22 cellular contexts compared by ENCODE assay signal in the genomic region with DNA sequence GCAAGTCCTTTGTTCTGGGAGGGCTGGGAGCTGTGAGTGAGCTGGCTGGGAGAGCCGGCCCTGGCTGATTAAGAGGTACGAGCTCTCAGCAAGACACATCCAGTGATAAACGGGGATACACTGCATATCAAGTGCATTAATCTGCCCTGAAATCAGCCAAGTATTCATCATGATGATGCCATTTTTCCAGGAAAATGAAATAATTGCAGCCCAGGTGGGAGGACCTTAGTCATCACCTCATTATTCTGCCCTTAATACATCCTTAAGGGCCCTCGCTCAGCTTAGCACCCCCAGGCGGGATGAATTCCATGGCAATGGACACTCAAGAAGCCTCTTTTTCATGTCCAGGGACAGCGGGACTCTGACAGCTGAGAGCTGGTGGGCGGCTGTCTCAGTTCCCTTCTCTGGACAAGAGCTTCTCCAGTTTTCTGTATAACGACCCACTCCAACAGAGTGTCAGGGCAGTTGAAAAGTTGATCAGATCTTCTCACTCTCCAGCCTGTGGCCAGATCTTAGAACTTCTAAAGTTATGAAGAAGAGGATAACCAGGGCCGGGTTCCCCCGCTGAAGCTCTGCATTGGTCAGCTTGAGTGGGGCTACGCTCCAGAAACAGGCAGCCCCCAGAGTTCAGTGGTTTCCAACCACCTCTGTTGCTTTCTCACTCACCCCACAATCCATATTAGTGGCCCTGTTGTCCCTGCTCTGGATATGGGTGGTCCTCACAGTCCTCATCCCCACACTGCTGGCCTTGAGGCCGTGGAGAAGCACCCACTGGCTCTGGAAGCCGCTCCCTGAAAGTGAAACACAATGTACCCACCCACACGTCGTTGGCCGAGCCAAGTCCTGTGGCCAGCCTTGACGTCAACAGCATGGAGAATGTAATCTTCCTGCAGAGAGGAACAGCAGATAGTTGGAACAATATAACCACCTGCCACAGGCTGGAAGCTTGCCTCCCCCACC.
DNase-seq lines count a peak whose midpoint lies in the region; ATAC-seq, FAIRE-seq and TF ChIP-seq lines count a peak whose summit lies in the region.
"Had no signal": no experiment of that assay in that cellular context is flagged by ENCODE, and none has a peak within 500 bp of the region (broad histone marks: within the 10 kb centered on the region; RNA-seq: fewer than 3 reads in every experiment).

No MANE protein-coding gene starts in this region.

- ATAC-seq in left ventricle myocardium superior (peak; percentile 78), GM21526 (IDR thresholded peaks at IDR 0.05; ENCODE audit: low FRiP score, unreplicated experiment) (no peak)
- ATAC-seq: activated CD8-positive, alpha-beta T cell treated with anti-CD3 and anti-CD28 coated beads, Interleukin-2, amount 10 ng/mL, durations not matched to agents 7 days and 5 days; HepG2; natural killer cell treated with Interleukin-12 subunit alpha and Interleukin-12 subunit beta and Interleukin-15 and Interleukin-18, amount 100 ng/mL, for 72 hours; stimulated activated naive CD8-positive, alpha-beta T cell treated with anti-CD3 and anti-CD28 coated beads, Interleukin-15, Interleukin-2, amounts not matched to agents 100 U/mL and 50 U/mL, for 24 hours; T-helper 17 cell had no signal

- H3K9me3 ChIP-seq in stomach (no peaks in the 10 kb centered on the region), small intestine (ENCODE audit: control insufficient read depth, low read depth) (no peaks in the 10 kb centered on the region)
- H3K9me3 ChIP-seq: upper lobe of left lung had no signal

- intact Hi-C loops in left ventricle myocardium superior (cut with micrococcal nuclease) (no loop called here), posterior vena cava (cut with DNase I) (no loop called here), stomach (cut with DNase I; ENCODE audit: low total_unique reads) (no loop called here)

- WGBS in stomach, 5 donors, result 68 to 75% (median 74%) methylated on average over 17 of the region's 17 CpGs
- WGBS in small intestine, 3 donors, result 67 to 71% (median 67%) methylated on average over 17 of the region's 17 CpGs

- H3K4me3 ChIP-seq in stomach (no peak overlapping the region), small intestine (ENCODE audit: low read depth in 1 of 2, low read length in 2 of 2) (no peak overlapping the region)
- H3K4me3 ChIP-seq: cardiac muscle cell, upper lobe of left lung had no signal

- FAIRE-seq in small intestine (lab: Jason Lieb, UNC), result no peak
- FAIRE-seq: H54, HepG2, keratinocyte had no signal

- H3K27me3 ChIP-seq in stomach, result peaks cover 0 to 40% (median 0%) of the 10 kb centered on the region in 3 donors
- H3K27me3 ChIP-seq in small intestine (ENCODE audit: control insufficient read depth in 2 of 2, insufficient read depth in 2 of 2, low read length in 2 of 2), result no peaks in the 10 kb centered on the region
- H3K27me3 ChIP-seq: cardiac muscle cell, upper lobe of left lung had no signal

- no peak for TF ChIP-seq POLR2A in stomach (IDR thresholded peaks at IDR 0.05)

- H3K27ac ChIP-seq in stomach (peak overlapping the region in 1 of 5 donors; percentile 1), small intestine (ENCODE audit: low read depth in 1 of 2, low read length in 1 of 2) (no peak overlapping the region)
- H3K27ac ChIP-seq: cardiac muscle cell, upper lobe of left lung, WERI-Rb-1 had no signal

- DNase-seq in AG20443 (ENCODE audit: low spot score) (peak; percentile 13), M059J (ENCODE audit: low read depth) (peak; percentile 15), left ventricle myocardium superior (peak; percentile 61), posterior vena cava (ENCODE audit: low spot score) (peak; percentile 90), stomach (no peak), small intestine (no peak), Kasumi-1 (lab: John Stamatoyannopoulos, UW) (no peak)
- DNase-seq: activated CD8-positive, alpha-beta T cell treated with anti-CD3 and anti-CD28 coated beads, Interleukin-2, amount 10 ng/mL, durations not matched to agents 7 days and 5 days; MM.1S; NCI-H2029; NCI-H446; SHP77; stimulated activated naive CD8-positive, alpha-beta T cell treated with anti-CD3 and anti-CD28 coated beads, Interleukin-15, Interleukin-2, amounts not matched to agents 100 U/mL and 50 U/mL, for 24 hours; T-helper 17 cell; upper lobe of left lung; WERI-Rb-1 had no signal

- TF ChIP-seq EP300 in stomach (IDR thresholded peaks at IDR 0.05), result no peak

- no peaks in the 10 kb centered on the region for H3K4me1 ChIP-seq in stomach
- no peaks in the 10 kb centered on the region for H3K4me1 ChIP-seq in small intestine (ENCODE audit: control insufficient read depth in 2 of 2, insufficient read depth in 1 of 2, low read depth in 1 of 2, low read length in 1 of 2)
- H3K4me1 ChIP-seq: upper lobe of left lung had no signal

- TF ChIP-seq CTCF in stomach (IDR thresholded peaks at IDR 0.05), result no peak

- no peaks in the 10 kb centered on the region for H3K36me3 ChIP-seq in stomach
- H3K36me3 ChIP-seq in small intestine (ENCODE audit: control insufficient read depth in 2 of 2, insufficient read depth in 2 of 2, low read length in 2 of 2), result no peaks in the 10 kb centered on the region
- H3K36me3 ChIP-seq: cardiac muscle cell, upper lobe of left lung, WERI-Rb-1 had no signal

Comparison
In these comparisons a context has a peak if more than half of its experiments do, and no peak if none do; other contexts are left out.
1. DNase-seq: peak in AG20443 (single experiment), M059J (single experiment), left ventricle myocardium superior (single experiment) and posterior vena cava (single experiment); none in stomach (single experiment), small intestine (single experiment) and Kasumi-1 (0 of 2).